Comparison of ENCODE assay signal across 1 cellular context in the genomic region with DNA sequence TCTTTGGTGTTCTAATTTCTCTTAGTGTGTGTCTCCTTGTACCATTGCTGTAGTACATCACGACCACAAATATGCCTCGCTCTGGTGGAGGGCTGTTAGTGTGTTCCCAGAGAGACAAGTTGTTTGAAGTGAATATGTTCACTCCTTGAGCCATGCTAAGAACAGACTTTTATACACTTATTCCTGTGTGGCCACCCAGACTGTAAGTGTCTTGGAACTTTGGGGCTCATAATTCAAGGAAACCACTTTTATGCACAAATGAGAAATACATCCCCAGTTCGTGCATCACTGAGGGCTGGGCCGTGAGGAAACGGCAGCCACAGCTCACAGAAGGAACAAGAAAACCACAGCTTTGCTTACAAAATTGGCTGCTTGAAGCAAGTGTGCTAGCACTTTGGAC.
TF ChIP-seq lines count a peak whose summit lies in the region.

No MANE protein-coding gene starts in this region.

TF ChIP-seq in GM12878, 131 proteins besides CTCF, POLR2A, EP300 and RAD21 (continued from another document):
- no peak for TF ChIP-seq ZBTB40 (IDR thresholded peaks at IDR 0.05; ENCODE audit: borderline replicate concordance)
- TF ChIP-seq, protein P1, sequence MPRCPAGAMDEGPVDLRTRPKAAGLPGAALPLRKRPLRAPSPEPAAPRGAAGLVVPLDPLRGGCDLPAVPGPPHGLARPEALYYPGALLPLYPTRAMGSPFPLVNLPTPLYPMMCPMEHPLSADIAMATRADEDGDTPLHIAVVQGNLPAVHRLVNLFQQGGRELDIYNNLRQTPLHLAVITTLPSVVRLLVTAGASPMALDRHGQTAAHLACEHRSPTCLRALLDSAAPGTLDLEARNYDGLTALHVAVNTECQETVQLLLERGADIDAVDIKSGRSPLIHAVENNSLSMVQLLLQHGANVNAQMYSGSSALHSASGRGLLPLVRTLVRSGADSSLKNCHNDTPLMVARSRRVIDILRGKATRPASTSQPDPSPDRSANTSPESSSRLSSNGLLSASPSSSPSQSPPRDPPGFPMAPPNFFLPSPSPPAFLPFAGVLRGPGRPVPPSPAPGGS (IDR thresholded peaks at IDR 0.05; ENCODE audit: borderline replicate concordance, insufficient read depth, low read depth, low read length, poor library complexity, severe bottlenecking): no peak
- no peak for TF ChIP-seq TAF1 (IDR thresholded peaks at IDR 0.05; ENCODE audit: borderline replicate concordance, low read depth, low read length)
- TF ChIP-seq RUNX3 (IDR thresholded peaks at IDR 0.05; ENCODE audit: low read length): no peak; the same call in 1 of the 2 replicates
- TF ChIP-seq SMAD5 (IDR thresholded peaks at IDR 0.05; ENCODE audit: low read depth): no peak
- TF ChIP-seq SMC3 (IDR thresholded peaks at IDR 0.05; ENCODE audit: borderline replicate concordance, low read length): no peak
- TF ChIP-seq, protein P2, sequence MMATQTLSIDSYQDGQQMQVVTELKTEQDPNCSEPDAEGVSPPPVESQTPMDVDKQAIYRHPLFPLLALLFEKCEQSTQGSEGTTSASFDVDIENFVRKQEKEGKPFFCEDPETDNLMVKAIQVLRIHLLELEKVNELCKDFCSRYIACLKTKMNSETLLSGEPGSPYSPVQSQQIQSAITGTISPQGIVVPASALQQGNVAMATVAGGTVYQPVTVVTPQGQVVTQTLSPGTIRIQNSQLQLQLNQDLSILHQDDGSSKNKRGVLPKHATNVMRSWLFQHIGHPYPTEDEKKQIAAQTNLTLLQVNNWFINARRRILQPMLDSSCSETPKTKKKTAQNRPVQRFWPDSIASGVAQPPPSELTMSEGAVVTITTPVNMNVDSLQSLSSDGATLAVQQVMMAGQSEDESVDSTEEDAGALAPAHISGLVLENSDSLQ (IDR thresholded peaks at IDR 0.05): no peak
- no peak for TF ChIP-seq RELA (IDR thresholded peaks at IDR 0.05; ENCODE audit: borderline replicate concordance, partially characterized antibody)
- no peak for TF ChIP-seq NR2C1 (IDR thresholded peaks at IDR 0.05)
TF ChIP-seq in GM12878: peak in this region for 0.
